ENCODE assay signal across 8 cellular contexts in the genomic region with DNA sequence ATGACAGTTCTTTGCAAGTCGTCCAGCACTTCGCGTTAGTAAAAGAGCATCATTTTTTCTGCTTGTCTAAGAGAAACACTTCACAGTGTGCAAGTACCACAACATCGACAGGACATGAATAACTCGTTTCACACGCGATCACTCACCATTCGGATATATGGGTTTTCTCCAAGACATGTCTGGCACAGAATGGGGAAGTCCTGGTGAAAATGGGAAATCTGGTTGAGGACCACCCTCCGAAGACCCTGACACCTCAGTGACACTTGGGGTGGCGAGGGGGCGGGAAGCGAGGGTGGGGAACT. TPM values are rescaled to one million over a fixed set of nuclear protein-coding genes. Genes with fewer than 3 reads are reported as not detected.
DNase-seq lines count a peak whose midpoint lies in the region; ATAC-seq lines count a peak whose summit lies in the region.

No MANE protein-coding gene starts in this region.

- no peak overlapping the region for H3K23ac ChIP-seq in neuronal stem cell (ENCODE audit: low read depth, low read length, poor library complexity)

- H3K9me3 ChIP-seq in neuronal stem cell (replicated peaks in 1 of 2; ENCODE audit: control insufficient read depth in 2 of 2, insufficient read depth in 1 of 2, low read depth in 1 of 2, low read length in 2 of 2): no peaks in the 10 kb centered on the region

- WGBS in neuronal stem cell (ENCODE audit: extremely low coverage in 2 of 2, insufficient read length in 2 of 2, insufficient replicate concordance in 1 of 2), 2 donors: no CpG with 5 or more reads among the region's 12 CpGs

- peak; percentile 20 for ATAC-seq in HG03159 (IDR thresholded peaks at IDR 0.05; ENCODE audit: unreplicated experiment)

- H3K4me1 ChIP-seq in neuronal stem cell (ENCODE audit: control insufficient read depth in 2 of 2, insufficient read depth in 1 of 2, low read depth in 1 of 2, low read length in 2 of 2): peaks cover 2 to 6% of the 10 kb centered on the region in 2 donors

- H3K27me3 ChIP-seq in neuronal stem cell (ENCODE audit: control insufficient read depth in 3 of 3, insufficient read depth in 3 of 3, low read depth in 1 of 3, low read length in 3 of 3): no peaks in the 10 kb centered on the region

- H2BK15ac ChIP-seq in neuronal stem cell (ENCODE audit: low read length): no peak overlapping the region

- peaks cover 7% of the 10 kb centered on the region for H3K79me1 ChIP-seq in neuronal stem cell (ENCODE audit: low read depth, low read length)

- peak overlapping the region; percentile 84 for H3K4me3 ChIP-seq in GM08714 (ENCODE audit: low read length)
- H3K4me3 ChIP-seq in neuronal stem cell (ENCODE audit: low read length in 2 of 2): peak overlapping the region; percentile 81 to 93

- peak overlapping the region; percentile 56 for H3K4me2 ChIP-seq in neuronal stem cell (ENCODE audit: insufficient read depth, low read length, poor library complexity, severe bottlenecking)

- H3K4me1 Mint-ChIP-seq in activated naive CD4-positive, alpha-beta T cell treated with anti-CD3 and anti-CD28 coated beads for 36 hours (ENCODE audit: low read depth): peaks cover 8% of the 10 kb centered on the region

- DNase-seq in neuronal stem cell (ENCODE audit: low spot score) (no peak), NCI-H187 treated with DMSO at 0.1 percent for 48 hours (lab: John Stamatoyannopoulos, UW) (no peak), NCI-H226 (no peak)
- DNase-seq in activated naive CD4-positive, alpha-beta T cell treated with anti-CD3 and anti-CD28 coated beads for 36 hours: no peak
- no peak for DNase-seq in stimulated activated CD4-positive, alpha-beta T cell treated with anti-CD3 and anti-CD28 coated beads, Interleukin-4, amount 100 ng/mL, for 1 hour

- intact Hi-C loops in activated naive CD4-positive, alpha-beta T cell treated with anti-CD3 and anti-CD28 coated beads for 36 hours (cut with micrococcal nuclease): loop anchor here (1.0 to 5.0 kb wide), 7 partner anchors 79 to 552 kb away; partner anchors contain the start of genes GM2A and RPS14

- CTCF ChIA-PET in activated naive CD4-positive, alpha-beta T cell treated with anti-CD3 and anti-CD28 coated beads for 36 hours (lab: Charles Lee): interaction anchor here (0.6 to 5.9 kb wide), 31 partner anchors 10 to 492 kb away, joined by 3 to 63 read pairs (median 4); partner anchors contain the start of genes DCTN4, IRGM and SMIM3

- H2AFZ ChIP-seq in neuronal stem cell (ENCODE audit: low read length): peak overlapping the region; percentile 98

- no peak overlapping the region for H4K8ac ChIP-seq in neuronal stem cell (ENCODE audit: low read depth, low read length)

- no peak overlapping the region for H3K4ac ChIP-seq in neuronal stem cell (ENCODE audit: low read length)

- H3K27me3 Mint-ChIP-seq in activated naive CD4-positive, alpha-beta T cell treated with anti-CD3 and anti-CD28 coated beads for 36 hours (ENCODE audit: low read depth): no peaks in the 10 kb centered on the region

- H3K36me3 Mint-ChIP-seq in activated naive CD4-positive, alpha-beta T cell treated with anti-CD3 and anti-CD28 coated beads for 36 hours (ENCODE audit: low read depth): peaks cover 21% of the 10 kb centered on the region

- H3K9me3 Mint-ChIP-seq in activated naive CD4-positive, alpha-beta T cell treated with anti-CD3 and anti-CD28 coated beads for 36 hours: no peaks in the 10 kb centered on the region

- no peak overlapping the region for H2AK5ac ChIP-seq in neuronal stem cell (ENCODE audit: low read depth, low read length)

- no peak overlapping the region for H3K27ac Mint-ChIP-seq in activated naive CD4-positive, alpha-beta T cell treated with anti-CD3 and anti-CD28 coated beads for 36 hours

- H4K91ac ChIP-seq in neuronal stem cell (ENCODE audit: low read depth, low read length, poor library complexity): no peak overlapping the region

- peak overlapping the region; percentile 100 for H3K9ac ChIP-seq in neuronal stem cell (ENCODE audit: low read depth, low read length, poor library complexity)

- no peak overlapping the region for H2BK120ac ChIP-seq in neuronal stem cell (ENCODE audit: low read depth, low read length)

- H3K14ac ChIP-seq in neuronal stem cell (ENCODE audit: low read length): no peak overlapping the region

- peaks cover 17 to 45% of the 10 kb centered on the region in 2 donors for H3K36me3 ChIP-seq in neuronal stem cell (replicated peaks in 1 of 2; ENCODE audit: control insufficient read depth in 2 of 2, insufficient read depth in 2 of 2, low read length in 2 of 2)

- H3K27ac ChIP-seq in cingulate gyrus (ENCODE audit: low read depth, low read length) (peak overlapping the region; percentile 97), neuronal stem cell (replicated peaks; ENCODE audit: low read length) (no peak overlapping the region)

- no peak overlapping the region for H3K18ac ChIP-seq in neuronal stem cell (ENCODE audit: low read length)

- H2BK5ac ChIP-seq in neuronal stem cell (ENCODE audit: low read length): peak overlapping the region; percentile 99

- H2BK12ac ChIP-seq in neuronal stem cell (ENCODE audit: low read length): no peak overlapping the region

- H3K4me3 Mint-ChIP-seq in activated naive CD4-positive, alpha-beta T cell treated with anti-CD3 and anti-CD28 coated beads for 36 hours: no peak overlapping the region

RNA-seq across cellular contexts. Expression of gene RBM22, which starts 0.6 kb away (rescaled TPM):
- polyA plus RNA-seq in neuronal stem cell (2013, experiment 1 of 2): 47.8 TPM
- 48.0 TPM for polyA plus RNA-seq in neuronal stem cell (2013, experiment 2 of 2)
- 10 to 100 TPM; 86.2 to 88.2 TPM for total RNA-seq in activated naive CD4-positive, alpha-beta T cell treated with anti-CD3 and anti-CD28 coated beads for 36 hours

RNA-seq across cellular contexts. Expression of gene MYOZ3, which starts 39.2 kb away (rescaled TPM):
- polyA plus RNA-seq in neuronal stem cell (2013, experiment 1 of 2): 0.57 TPM
- polyA plus RNA-seq in neuronal stem cell (2013, experiment 2 of 2): 0.47 TPM
- total RNA-seq in activated naive CD4-positive, alpha-beta T cell treated with anti-CD3 and anti-CD28 coated beads for 36 hours: under 1 TPM; 0.17 to 0.49 TPM

RNA-seq across cellular contexts. Expression of gene DCTN4, which starts 58.6 kb away (rescaled TPM):
- polyA plus RNA-seq in neuronal stem cell (2013, experiment 1 of 2): 32.5 TPM
- polyA plus RNA-seq in neuronal stem cell (2013, experiment 2 of 2): 33.0 TPM
- total RNA-seq in activated naive CD4-positive, alpha-beta T cell treated with anti-CD3 and anti-CD28 coated beads for 36 hours: 10 to 100 TPM; 41.0 to 47.7 TPM

RNA-seq across cellular contexts. Expression of gene SYNPO, which starts 59.8 kb away (rescaled TPM):
- 3.8 TPM for polyA plus RNA-seq in neuronal stem cell (2013, experiment 1 of 2)
- polyA plus RNA-seq in neuronal stem cell (2013, experiment 2 of 2): 3.2 TPM
- total RNA-seq in activated naive CD4-positive, alpha-beta T cell treated with anti-CD3 and anti-CD28 coated beads for 36 hours: under 1 TPM; 0.14 to 0.17 TPM
